Comparison of ENCODE assay signal across 8 cellular contexts in the genomic region with DNA sequence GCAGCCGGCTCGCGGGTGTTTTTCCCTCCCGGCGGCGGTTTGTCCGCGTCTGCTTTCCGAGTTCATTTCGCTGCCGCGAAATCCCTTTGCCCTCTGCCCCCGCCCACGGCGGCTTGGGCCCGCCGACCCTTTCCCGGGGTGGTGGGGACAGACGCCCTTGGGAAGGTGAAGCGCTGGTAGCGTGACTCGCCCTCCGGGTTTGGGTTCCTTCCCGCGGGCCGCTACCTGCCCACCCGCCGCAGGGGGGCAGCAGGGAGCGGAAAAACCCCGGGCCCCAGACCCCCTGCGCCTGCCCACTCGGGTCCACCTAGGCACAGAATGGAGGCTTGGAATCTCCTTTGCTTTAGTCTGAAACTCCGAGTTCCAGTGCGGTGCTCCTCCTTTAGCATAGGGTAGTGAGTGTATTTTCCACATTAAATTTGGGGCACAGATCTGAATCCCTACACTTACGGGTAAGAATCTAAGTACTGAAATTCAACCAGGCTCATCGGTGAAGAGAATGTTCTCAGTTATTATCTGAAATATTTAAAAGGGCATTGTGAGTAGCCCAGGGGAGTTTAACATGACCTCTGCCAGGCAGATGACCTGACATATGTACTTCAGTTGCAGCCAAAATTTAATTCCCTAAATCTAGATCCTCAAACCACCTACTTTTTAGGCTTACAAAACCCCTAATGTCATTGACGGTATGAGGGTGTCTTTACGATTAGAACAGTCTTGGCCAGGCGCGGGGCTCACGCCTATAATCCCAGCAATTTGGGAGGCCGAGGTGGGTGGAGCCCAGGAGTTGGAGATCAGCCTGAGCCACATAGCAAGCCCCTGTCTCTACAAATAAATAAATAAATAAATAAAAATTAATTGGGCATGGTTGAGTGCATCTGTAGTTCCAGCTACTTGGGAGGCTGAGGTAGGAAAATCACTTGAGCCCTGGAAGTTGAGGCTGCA. TPM values are rescaled to one million over a fixed set of nuclear protein-coding genes. Genes with fewer than 3 reads are reported as not detected.
DNase-seq lines count a peak whose midpoint lies in the region; ATAC-seq and TF ChIP-seq lines count a peak whose summit lies in the region.

No MANE protein-coding gene starts in this region.

- H3K4me3 Mint-ChIP-seq in stimulated activated effector memory CD8-positive, alpha-beta T cell treated with anti-CD3 and anti-CD28 coated beads, Interleukin-12 subunit alpha, Interleukin-12 subunit beta, amount 100 ng/mL, for 72 hours, result peak overlapping the region; percentile 87

- peaks cover 96% of the 10 kb centered on the region for H3K36me3 Mint-ChIP-seq in stimulated activated effector memory CD8-positive, alpha-beta T cell treated with anti-CD3 and anti-CD28 coated beads, Interleukin-12 subunit alpha, Interleukin-12 subunit beta, amount 100 ng/mL, for 72 hours

- H3K27ac Mint-ChIP-seq in stimulated activated effector memory CD8-positive, alpha-beta T cell treated with anti-CD3 and anti-CD28 coated beads, Interleukin-12 subunit alpha, Interleukin-12 subunit beta, amount 100 ng/mL, for 72 hours, result peak overlapping the region; percentile 96

- ATAC-seq in GM18907 (IDR thresholded peaks at IDR 0.05; ENCODE audit: unreplicated experiment), result peak; percentile 57
- peak; percentile 47 for ATAC-seq in HG03159 (IDR thresholded peaks at IDR 0.05; ENCODE audit: unreplicated experiment)
- ATAC-seq in stimulated activated effector memory CD8-positive, alpha-beta T cell treated with anti-CD3 and anti-CD28 coated beads, Interleukin-12 subunit alpha, Interleukin-12 subunit beta, amount 100 ng/mL, for 72 hours, result peak; percentile 74

- peak; percentile 20 for DNase-seq in AG10803 (ENCODE audit: low read depth)
- peak; percentile 84 for DNase-seq in NCI-H82 (lab: John Stamatoyannopoulos, UW)
- DNase-seq in activated CD8-positive, alpha-beta memory T cell treated with anti-CD3 and anti-CD28 coated beads for 48 hours (ENCODE audit: low read depth in 2 of 3, low spot score in 2 of 3), result peak; percentile 56 to 68 (median 63)
- DNase-seq in epidermal melanocyte (ENCODE audit: insufficient read length, low spot score), result peak; percentile 58
- peak; percentile 71 for DNase-seq in myocyte (ENCODE audit: low read depth)
- peak; percentile 74 to 89 for DNase-seq in stimulated activated effector memory CD8-positive, alpha-beta T cell treated with anti-CD3 and anti-CD28 coated beads, Interleukin-12 subunit alpha, Interleukin-12 subunit beta, amount 100 ng/mL, for 72 hours (ENCODE audit: low spot score in 2 of 2)

- TF ChIP-seq CTCF in AG10803 (conservative IDR thresholded peaks at IDR 0.05; ENCODE audit: low read length), result peak; percentile 56

- H3K9me3 Mint-ChIP-seq in stimulated activated effector memory CD8-positive, alpha-beta T cell treated with anti-CD3 and anti-CD28 coated beads, Interleukin-12 subunit alpha, Interleukin-12 subunit beta, amount 100 ng/mL, for 72 hours, result no peaks in the 10 kb centered on the region

- peak overlapping the region; percentile 92 for H3K4me3 ChIP-seq in AG10803 (ENCODE audit: low read length)

- peaks cover 38% of the 10 kb centered on the region for H3K4me1 Mint-ChIP-seq in stimulated activated effector memory CD8-positive, alpha-beta T cell treated with anti-CD3 and anti-CD28 coated beads, Interleukin-12 subunit alpha, Interleukin-12 subunit beta, amount 100 ng/mL, for 72 hours

RNA-seq across cellular contexts. Expression of a gene that starts 1.0 kb away (rescaled TPM):
- 388 and 441 TPM in 2 replicates for total RNA-seq in myocyte
- polyA plus RNA-seq in myocyte (2012), result 753 TPM

RNA-seq across cellular contexts. Expression of a gene that starts 13.9 kb away (rescaled TPM):
- total RNA-seq in myocyte, result 143 and 153 TPM in 2 replicates
- 193 TPM for polyA plus RNA-seq in myocyte (2012)

RNA-seq across cellular contexts. Expression of a gene that starts 46.6 kb away (rescaled TPM):
- total RNA-seq in myocyte, result 92.1 and 93.2 TPM in 2 replicates
- 38.8 TPM for polyA plus RNA-seq in myocyte (2012)

Comparison
In these comparisons a context has a peak if more than half of its experiments do, and no peak if none do; other contexts are left out.
1. Peak in every context shown above with its lines: DNase-seq, ATAC-seq and H3K4me3 ChIP-seq.
2. DNase-seq: peak in every context shown above with its lines; median percentile 84 in NCI-H82; 82 in stimulated activated effector memory CD8-positive, alpha-beta T cell treated with anti-CD3 and anti-CD28 coated beads, Interleukin-12 subunit alpha, Interleukin-12 subunit beta, amount 100 ng/mL, for 72 hours; 71 in myocyte; 63 in activated CD8-positive, alpha-beta memory T cell treated with anti-CD3 and anti-CD28 coated beads for 48 hours; 58 in epidermal melanocyte; 20 in AG10803.